Comparison of ENCODE assay signal across 19 cellular contexts in the genomic region with DNA sequence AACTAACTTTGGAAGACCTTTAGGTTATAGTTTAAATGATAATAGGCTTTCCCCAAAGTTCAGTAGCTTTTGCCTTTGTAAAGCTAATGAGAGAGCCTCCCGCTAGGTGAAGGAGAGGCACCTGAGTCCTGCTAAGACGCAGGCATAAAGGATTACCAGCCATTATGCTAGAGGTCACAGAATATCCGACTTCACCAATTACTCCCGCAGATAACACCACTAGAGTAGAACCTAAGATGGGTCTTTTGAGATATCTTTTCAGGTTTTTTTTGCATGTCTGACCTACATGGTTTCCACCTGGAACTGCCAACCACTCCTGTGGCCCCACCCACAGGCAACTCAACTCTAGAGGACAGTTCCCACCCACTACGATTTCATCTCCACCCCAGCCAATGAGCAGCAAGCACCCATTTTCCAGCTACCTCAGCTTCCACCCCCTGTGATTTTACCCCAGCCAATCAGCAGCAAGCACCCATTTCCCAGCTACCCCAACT.
DNase-seq lines count a peak whose midpoint lies in the region; ATAC-seq and TF ChIP-seq lines count a peak whose summit lies in the region.
"Had no signal": no experiment of that assay in that cellular context is flagged by ENCODE, and none has a peak within 500 bp of the region (broad histone marks: within the 10 kb centered on the region; RNA-seq: fewer than 3 reads in every experiment).

No MANE protein-coding gene starts in this region.

- peak overlapping the region in 1 of 5 experiments; percentile 27 for H3K4me3 Mint-ChIP-seq in brain
- H3K4me3 Mint-ChIP-seq: B cell had no signal

- H3K9me3 Mint-ChIP-seq in brain: peaks cover 8 to 22% (median 14%) of the 10 kb centered on the region in 5 experiments

- ATAC-seq in heart left ventricle: no peak
- ATAC-seq: Panc1 had no signal

- WGBS in heart left ventricle, 4 donors: 70 to 76% (median 72%) methylated on average over 5 of the region's 5 CpGs

- H3K4me1 ChIP-seq in HAP-1 (peaks cover 20% of the 10 kb centered on the region), heart left ventricle (no peaks in the 10 kb centered on the region)

- no peak overlapping the region for H3K27ac ChIP-seq in heart left ventricle
- H3K27ac ChIP-seq: 22Rv1, SK-N-MC had no signal

- H3K4me1 Mint-ChIP-seq in brain: peaks cover 43% of the 10 kb centered on the region

- H3K27ac Mint-ChIP-seq in brain: peak overlapping the region in 4 of 5 experiments; percentile 1 to 59 (median 12)
- H3K27ac Mint-ChIP-seq: B cell had no signal

- intact Hi-C loops in heart left ventricle (cut with DNase I): no loop called here

- in situ Hi-C loops in HAP-1 (cut with MboI; ENCODE audit: low sequenced_read_pairs): no loop called here

- H3K27me3 ChIP-seq in HAP-1 (ENCODE audit: low read depth) (no peaks in the 10 kb centered on the region), heart left ventricle (peaks cover 0 to 5% (median 0%) of the 10 kb centered on the region in 9 donors)

- H3K27me3 Mint-ChIP-seq in brain: peaks cover 43% of the 10 kb centered on the region
- H3K27me3 Mint-ChIP-seq: B cell had no signal

- TF ChIP-seq CTCF in brain (conservative IDR thresholded peaks at IDR 0.05) (no peak), heart left ventricle (IDR thresholded peaks at IDR 0.05) (no peak)

- H3K9me3 ChIP-seq in HAP-1: no peaks in the 10 kb centered on the region
- peaks cover 0 to 14% (median 5%) of the 10 kb centered on the region in 12 donors for H3K9me3 ChIP-seq in heart left ventricle

- no peaks in the 10 kb centered on the region for H3K36me3 ChIP-seq in HAP-1 (replicated peaks)
- H3K36me3 ChIP-seq in heart left ventricle: no peaks in the 10 kb centered on the region

- DNase-seq in NCI-H748 (lab: John Stamatoyannopoulos, UW; ENCODE audit: unreplicated experiment) (peak; percentile 29), NCI-H748 treated with DMSO at 0.1 percent for 48 hours (lab: John Stamatoyannopoulos, UW) (no peak), HAP-1 (ENCODE audit: low spot score in 2 of 2) (peak; percentile 51 to 56), islet precursor cell (peak; percentile 16), heart left ventricle (no peak), mucosa of gallbladder (ENCODE audit: low spot score) (no peak), NCI-H524 (lab: John Stamatoyannopoulos, UW) (no peak)
- DNase-seq: GOT3, NCI-H1417 treated with DMSO at 0.1 percent for 48 hours, NCI-H1930, NCI-H2171, NCI-H446, NCI-H774, Right ventricle myocardium superior had no signal

- H3K36me3 Mint-ChIP-seq in brain: no peaks in the 10 kb centered on the region

- H3K4me3 ChIP-seq in HAP-1 (no peak overlapping the region), heart left ventricle (no peak overlapping the region)
- H3K4me3 ChIP-seq: SK-N-MC had no signal

- no peak for TF ChIP-seq POLR2A in heart left ventricle (IDR thresholded peaks at IDR 0.05)

Comparison
In these comparisons a context has a peak if more than half of its experiments do, and no peak if none do; other contexts are left out.
1. DNase-seq: peak in NCI-H748 (single experiment), HAP-1 (2 of 2) and islet precursor cell (single experiment); none in NCI-H748 treated with DMSO at 0.1 percent for 48 hours (single experiment), heart left ventricle (0 of 5), mucosa of gallbladder (single experiment) and NCI-H524 (0 of 2).